Comparison of ENCODE assay signal across 24 cellular contexts in the genomic region with DNA sequence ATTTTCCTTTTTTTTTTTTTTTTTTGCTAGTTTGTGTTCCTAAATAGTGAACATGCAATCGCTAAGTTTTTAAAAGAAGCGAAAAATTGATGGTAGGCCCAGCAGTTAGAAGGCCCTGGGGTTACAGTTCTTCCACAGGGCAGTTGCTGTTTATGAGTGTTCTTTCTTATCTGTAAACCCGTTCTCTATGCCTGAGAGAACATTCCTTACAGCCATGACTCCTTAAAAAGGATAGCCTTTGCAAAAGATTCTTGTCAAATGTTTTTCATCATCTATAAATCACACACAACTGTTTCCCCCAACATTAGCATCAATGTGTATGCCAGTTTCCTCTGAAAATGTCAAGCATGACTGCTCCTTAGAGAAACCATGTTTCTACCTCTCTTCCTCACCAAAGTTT. TPM values are rescaled to one million over a fixed set of nuclear protein-coding genes. Genes with fewer than 3 reads are reported as not detected.
DNase-seq lines count a peak whose midpoint lies in the region; ATAC-seq lines count a peak whose summit lies in the region.
"Had no signal": no experiment of that assay in that cellular context is flagged by ENCODE, and none has a peak within 500 bp of the region (broad histone marks: within the 10 kb centered on the region; RNA-seq: fewer than 3 reads in every experiment).

No MANE protein-coding gene starts in this region.

- no peaks in the 10 kb centered on the region; the same call in 1 of the 2 replicates for H3K4me1 ChIP-seq in HAP-1
- no peaks in the 10 kb centered on the region for H3K4me1 ChIP-seq in Karpas-422 (ENCODE audit: low read length)

- peaks cover 0 to 4% of the 10 kb centered on the region in 2 donors for H3K9me3 Mint-ChIP-seq in stimulated activated naive B cell treated with anti-CD40 and anti-IgM and Interleukin-4, amounts not matched to agents 10 μg/mL and 1 μg/mL and 100 μg/mL, for 72 hours
- H3K9me3 Mint-ChIP-seq in activated naive CD4-positive, alpha-beta T cell treated with anti-CD3 and anti-CD28 coated beads for 36 hours = no peaks in the 10 kb centered on the region
- H3K9me3 Mint-ChIP-seq: CD4-positive, CD25-positive, alpha-beta regulatory T cell; HFFc6 had no signal

- peaks cover 26 to 64% of the 10 kb centered on the region in 2 donors for H3K4me1 Mint-ChIP-seq in stimulated activated naive B cell treated with anti-CD40 and anti-IgM and Interleukin-4, amounts not matched to agents 10 μg/mL and 1 μg/mL and 100 μg/mL, for 72 hours
- peaks cover 17% of the 10 kb centered on the region for H3K4me1 Mint-ChIP-seq in activated naive CD4-positive, alpha-beta T cell treated with anti-CD3 and anti-CD28 coated beads for 36 hours (ENCODE audit: low read depth)

- DNase-seq in M059J (ENCODE audit: low read depth) (peak; percentile 18), amniotic epithelial cell (ENCODE audit: low read depth) (peak; percentile 90), kidney tubule cell (ENCODE audit: low spot score) (peak; percentile 23), NCI-H2196 treated with DMSO at 0.1 percent for 48 hours (lab: John Stamatoyannopoulos, UW; ENCODE audit: unreplicated experiment) (no peak), HAP-1 (ENCODE audit: low spot score in 2 of 2) (no peak), Karpas-422 (no peak)
- DNase-seq in stimulated activated naive B cell treated with anti-CD40 and anti-IgM and Interleukin-4, amounts not matched to agents 10 μg/mL and 1 μg/mL and 100 μg/mL, for 72 hours = no peak
- no peak for DNase-seq in activated naive CD4-positive, alpha-beta T cell treated with anti-CD3 and anti-CD28 coated beads for 36 hours
- DNase-seq: CD4-positive, CD25-positive, alpha-beta regulatory T cell; COR-L47; DMS79; H7; HFFc6; KBM-7; NCI-H1105; NCI-H146; NCI-H2029; NCI-H345; NCI-H524; NCI-H82; Peyer's patch had no signal

- peak overlapping the region; percentile 76 for H3K27ac Mint-ChIP-seq in stimulated activated naive B cell treated with anti-CD40 and anti-IgM and Interleukin-4, amounts not matched to agents 10 μg/mL and 1 μg/mL and 100 μg/mL, for 72 hours
- no peak overlapping the region for H3K27ac Mint-ChIP-seq in activated naive CD4-positive, alpha-beta T cell treated with anti-CD3 and anti-CD28 coated beads for 36 hours
- H3K27ac Mint-ChIP-seq: B cell, HFFc6 had no signal

- H3K9me3 ChIP-seq in HAP-1 (no peaks in the 10 kb centered on the region), Karpas-422 (ENCODE audit: low read length) (no peaks in the 10 kb centered on the region)
- H3K9me3 ChIP-seq: Peyer's patch, SJSA1 had no signal

- H3K79me2 ChIP-seq in Karpas-422 (ENCODE audit: low read length) = no peaks in the 10 kb centered on the region

- CTCF ChIA-PET in activated naive CD4-positive, alpha-beta T cell treated with anti-CD3 and anti-CD28 coated beads for 36 hours (lab: Charles Lee) = no interaction called here

- peaks cover 0 to 3% of the 10 kb centered on the region in 2 donors for H3K27me3 Mint-ChIP-seq in stimulated activated naive B cell treated with anti-CD40 and anti-IgM and Interleukin-4, amounts not matched to agents 10 μg/mL and 1 μg/mL and 100 μg/mL, for 72 hours
- H3K27me3 Mint-ChIP-seq in activated naive CD4-positive, alpha-beta T cell treated with anti-CD3 and anti-CD28 coated beads for 36 hours (ENCODE audit: low read depth) = no peaks in the 10 kb centered on the region

- no peak overlapping the region for H2AFZ ChIP-seq in Karpas-422 (ENCODE audit: low read length)

- H3K9me2 ChIP-seq in Karpas-422 (replicated peaks; ENCODE audit: insufficient read depth, low read length) = no peaks in the 10 kb centered on the region

- no peak overlapping the region for H3K9ac ChIP-seq in Karpas-422 (ENCODE audit: low read length)

- H3K27me3 ChIP-seq in HAP-1 (ENCODE audit: low read depth) = no peaks in the 10 kb centered on the region
- no peaks in the 10 kb centered on the region for H3K27me3 ChIP-seq in Karpas-422 (ENCODE audit: low read length)
- H3K27me3 ChIP-seq: Peyer's patch had no signal

- H3K36me3 ChIP-seq in HAP-1 (replicated peaks) = no peaks in the 10 kb centered on the region
- H3K36me3 ChIP-seq in Karpas-422 (ENCODE audit: insufficient read depth, low read length) = no peaks in the 10 kb centered on the region
- H3K36me3 ChIP-seq: Peyer's patch, SJSA1 had no signal

- no peak overlapping the region for H3K27ac ChIP-seq in Karpas-422 (ENCODE audit: low read length)
- H3K27ac ChIP-seq: SJSA1 had no signal

- in situ Hi-C loops in HAP-1 (cut with MboI; ENCODE audit: low sequenced_read_pairs) = loop anchor here (10.0 kb wide), 1 partner anchor 167 kb away; no protein-coding TSS in a partner anchor

- H4K20me1 ChIP-seq in Karpas-422 (ENCODE audit: insufficient read depth, low read depth, low read length) = no peaks in the 10 kb centered on the region

- H3K36me3 Mint-ChIP-seq in stimulated activated naive B cell treated with anti-CD40 and anti-IgM and Interleukin-4, amounts not matched to agents 10 μg/mL and 1 μg/mL and 100 μg/mL, for 72 hours = peaks cover 0 to 3% of the 10 kb centered on the region in 2 donors
- H3K36me3 Mint-ChIP-seq in activated naive CD4-positive, alpha-beta T cell treated with anti-CD3 and anti-CD28 coated beads for 36 hours (ENCODE audit: low read depth) = no peaks in the 10 kb centered on the region
- H3K36me3 Mint-ChIP-seq: CD4-positive, CD25-positive, alpha-beta regulatory T cell had no signal

- no peak for ATAC-seq in stimulated activated naive B cell treated with anti-CD40 and anti-IgM and Interleukin-4, amounts not matched to agents 10 μg/mL and 1 μg/mL and 100 μg/mL, for 72 hours (replicated peaks)

- peak overlapping the region; percentile 2 to 42 for H3K4me3 Mint-ChIP-seq in stimulated activated naive B cell treated with anti-CD40 and anti-IgM and Interleukin-4, amounts not matched to agents 10 μg/mL and 1 μg/mL and 100 μg/mL, for 72 hours
- H3K4me3 Mint-ChIP-seq in activated naive CD4-positive, alpha-beta T cell treated with anti-CD3 and anti-CD28 coated beads for 36 hours = no peak overlapping the region
- H3K4me3 Mint-ChIP-seq: B cell; CD4-positive, CD25-positive, alpha-beta regulatory T cell; HFFc6 had no signal

- H3K4me3 ChIP-seq in HAP-1 = no peak overlapping the region
- no peak overlapping the region for H3K4me3 ChIP-seq in Karpas-422 (ENCODE audit: low read length)
- H3K4me3 ChIP-seq: Peyer's patch, SJSA1 had no signal

- no peak overlapping the region for H3K4me2 ChIP-seq in Karpas-422 (ENCODE audit: low read depth, low read length, poor library complexity, severe bottlenecking)

- intact Hi-C loops in activated naive CD4-positive, alpha-beta T cell treated with anti-CD3 and anti-CD28 coated beads for 36 hours (cut with micrococcal nuclease) = no loop called here

RNA-seq across cellular contexts. Expression of a gene that starts 23.8 kb away (rescaled TPM):
- 7.9 and 8.2 TPM in 2 replicates for total RNA-seq in M059J (2014; rRNA removed; shearing (Covaris generic))
- under 1 TPM; 0.38 to 0.40 TPM for total RNA-seq in activated naive CD4-positive, alpha-beta T cell treated with anti-CD3 and anti-CD28 coated beads for 36 hours
- not detected in 2 replicates for total RNA-seq in Karpas-422 (2014; rRNA removed; shearing (Covaris generic); ENCODE audit: low replicate concordance)
- total RNA-seq: OCI-LY7, SJSA1 had no signal

Comparison
In these comparisons a context has a peak if more than half of its experiments do, and no peak if none do; other contexts are left out.
1. DNase-seq: peak in M059J (single experiment), amniotic epithelial cell (single experiment) and kidney tubule cell (single experiment); none in stimulated activated naive B cell treated with anti-CD40 and anti-IgM and Interleukin-4, amounts not matched to agents 10 μg/mL and 1 μg/mL and 100 μg/mL, for 72 hours (single experiment), NCI-H2196 treated with DMSO at 0.1 percent for 48 hours (single experiment), HAP-1 (0 of 2), activated naive CD4-positive, alpha-beta T cell treated with anti-CD3 and anti-CD28 coated beads for 36 hours (single experiment) and Karpas-422 (single experiment).